Comparison of ENCODE assay signal across 12 cellular contexts in the genomic region with DNA sequence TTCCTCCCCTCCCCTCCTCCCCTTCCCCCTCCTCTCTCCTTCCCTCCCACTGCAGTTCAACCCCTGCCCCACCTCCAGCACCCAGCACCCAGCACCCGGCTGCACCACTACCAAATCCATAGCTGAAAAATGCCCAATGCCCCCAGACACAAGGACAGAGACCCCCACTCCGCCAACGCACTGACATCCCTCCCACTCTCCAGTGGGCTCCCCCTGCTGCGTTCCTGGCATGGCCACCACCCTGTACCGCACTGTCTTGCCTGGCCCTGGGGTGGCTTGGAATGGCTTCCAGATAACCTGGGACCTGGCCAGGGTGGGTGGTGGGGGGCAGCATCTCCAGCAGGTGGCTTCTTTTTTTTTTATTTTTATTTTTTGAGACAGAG. TPM values are rescaled to one million over a fixed set of nuclear protein-coding genes. Genes with fewer than 3 reads are reported as not detected.
DNase-seq lines count a peak whose midpoint lies in the region; TF ChIP-seq lines count a peak whose summit lies in the region.
"Had no signal": no experiment of that assay in that cellular context is flagged by ENCODE, and none has a peak within 500 bp of the region (broad histone marks: within the 10 kb centered on the region; RNA-seq: fewer than 3 reads in every experiment).

No MANE protein-coding gene starts in this region.

- peaks cover 9% of the 10 kb centered on the region for H3K79me1 ChIP-seq in neuronal stem cell (ENCODE audit: low read depth, low read length)

- H3K27ac ChIP-seq in 22Rv1: peak overlapping the region; percentile 99
- H3K27ac ChIP-seq in HL-60 (replicated peaks): peak overlapping the region; percentile 20
- no peak overlapping the region for H3K27ac ChIP-seq in neuronal stem cell (replicated peaks; ENCODE audit: low read length)

- no peaks in the 10 kb centered on the region for H3K36me3 Mint-ChIP-seq in chondrocyte (ENCODE audit: low read depth)

- DNase-seq in HL-60 (ENCODE audit: low read depth in 1 of 2, low spot score in 1 of 2) (no peak), chondrocyte (ENCODE audit: low spot score) (no peak), neuronal stem cell (ENCODE audit: low spot score) (no peak), GM10266 (ENCODE audit: extremely low spot score) (no peak), NCI-H146 (lab: John Stamatoyannopoulos, UW) (no peak), NCI-H69 (lab: John Stamatoyannopoulos, UW) (no peak)
- no peak for DNase-seq in activated CD4-positive, alpha-beta T cell treated with anti-CD3 and anti-CD28 coated beads, Interleukin-2, amount 50 U/mL, for 4 hours
- DNase-seq: Caco-2; NCI-H1048; stimulated activated CD4-positive, alpha-beta T cell treated with anti-CD3 and anti-CD28 coated beads, Interleukin-12 subunit alpha, Interleukin-12 subunit beta, amount 100 ng/mL, for 4 hours had no signal

- no peaks in the 10 kb centered on the region for H3K9me3 ChIP-seq in neuronal stem cell (replicated peaks in 1 of 2; ENCODE audit: control insufficient read depth in 2 of 2, insufficient read depth in 1 of 2, low read depth in 1 of 2, low read length in 2 of 2)
- H3K9me3 ChIP-seq: Caco-2 had no signal

- H4K91ac ChIP-seq in neuronal stem cell (ENCODE audit: low read depth, low read length, poor library complexity): no peak overlapping the region

- no peak overlapping the region for H3K4ac ChIP-seq in neuronal stem cell (ENCODE audit: low read length)

- no peak for TF ChIP-seq CTCF in 22Rv1 (IDR thresholded peaks at IDR 0.05)
- TF ChIP-seq CTCF in HL-60 (IDR thresholded peaks at IDR 0.05; ENCODE audit: insufficient read depth, low read length): no peak
- TF ChIP-seq CTCF in chondrocyte (IDR thresholded peaks at IDR 0.05): no peak
- no peak for TF ChIP-seq CTCF in GM10266 (IDR thresholded peaks at IDR 0.05; ENCODE audit: control insufficient read depth, insufficient read depth, low read depth, missing control alignments)

- H2AFZ ChIP-seq in neuronal stem cell (ENCODE audit: low read length): no peak overlapping the region

- H3K36me3 ChIP-seq in neuronal stem cell (replicated peaks in 1 of 2; ENCODE audit: control insufficient read depth in 2 of 2, insufficient read depth in 2 of 2, low read length in 2 of 2): no peaks in the 10 kb centered on the region

- H3K4me3 ChIP-seq in HL-60 (replicated peaks; ENCODE audit: insufficient read depth, low read length): no peak overlapping the region
- no peak overlapping the region for H3K4me3 ChIP-seq in neuronal stem cell (ENCODE audit: low read length in 2 of 2)

- H2BK5ac ChIP-seq in neuronal stem cell (ENCODE audit: low read length): no peak overlapping the region

- no peaks in the 10 kb centered on the region for H3K27me3 Mint-ChIP-seq in chondrocyte (ENCODE audit: low read depth)
- H3K27me3 Mint-ChIP-seq: stimulated activated naive CD8-positive, alpha-beta T cell treated with anti-CD3 and anti-CD28 coated beads, Interleukin-15, Interleukin-2, amounts not matched to agents 100 ng/mL and 50 ng/mL, for 24 hours had no signal

- no CpG with 5 or more reads among the region's 5 CpGs for WGBS in neuronal stem cell (ENCODE audit: extremely low coverage in 2 of 2, insufficient read length in 2 of 2, insufficient replicate concordance in 1 of 2), 2 donors

- H3K27me3 ChIP-seq in HL-60 (ENCODE audit: insufficient read depth, poor library complexity, severe bottlenecking) (no peaks in the 10 kb centered on the region), neuronal stem cell (ENCODE audit: control insufficient read depth in 3 of 3, insufficient read depth in 3 of 3, low read depth in 1 of 3, low read length in 3 of 3) (no peaks in the 10 kb centered on the region)

- no peak overlapping the region for H2BK15ac ChIP-seq in neuronal stem cell (ENCODE audit: low read length)

- no peak overlapping the region for H2BK120ac ChIP-seq in neuronal stem cell (ENCODE audit: low read depth, low read length)

- no peaks in the 10 kb centered on the region for H3K9me3 Mint-ChIP-seq in chondrocyte (ENCODE audit: low read depth)
- H3K9me3 Mint-ChIP-seq: stimulated activated naive CD8-positive, alpha-beta T cell treated with anti-CD3 and anti-CD28 coated beads, Interleukin-15, Interleukin-2, amounts not matched to agents 100 ng/mL and 50 ng/mL, for 24 hours had no signal

- peak overlapping the region; percentile 96 for H2AK5ac ChIP-seq in neuronal stem cell (ENCODE audit: low read depth, low read length)

- no peak overlapping the region for H3K4me3 Mint-ChIP-seq in chondrocyte (ENCODE audit: unreplicated experiment)

- no peak overlapping the region for H3K9ac ChIP-seq in neuronal stem cell (ENCODE audit: low read depth, low read length, poor library complexity)

- peak overlapping the region; percentile 70 for H3K18ac ChIP-seq in neuronal stem cell (ENCODE audit: low read length)

- H2BK12ac ChIP-seq in neuronal stem cell (ENCODE audit: low read length): peak overlapping the region; percentile 98

- H3K4me2 ChIP-seq in neuronal stem cell (ENCODE audit: insufficient read depth, low read length, poor library complexity, severe bottlenecking): no peak overlapping the region

- H3K14ac ChIP-seq in neuronal stem cell (ENCODE audit: low read length): no peak overlapping the region

- peak overlapping the region; percentile 75 for H3K27ac Mint-ChIP-seq in chondrocyte (ENCODE audit: unreplicated experiment)

- no peak overlapping the region for H4K8ac ChIP-seq in neuronal stem cell (ENCODE audit: low read depth, low read length)

- H3K23ac ChIP-seq in neuronal stem cell (ENCODE audit: low read depth, low read length, poor library complexity): no peak overlapping the region

- peaks cover 26 to 39% of the 10 kb centered on the region in 2 donors for H3K4me1 ChIP-seq in neuronal stem cell (ENCODE audit: control insufficient read depth in 2 of 2, insufficient read depth in 1 of 2, low read depth in 1 of 2, low read length in 2 of 2)

- H3K4me1 Mint-ChIP-seq in chondrocyte (ENCODE audit: low read depth): peaks cover 33% of the 10 kb centered on the region

RNA-seq across cellular contexts. Expression of a gene that starts 5.8 kb away (rescaled TPM):
- 32.8 to 127 TPM (median 125 TPM) in 3 replicates for total RNA-seq in chondrocyte
- 138 TPM for polyA plus RNA-seq in neuronal stem cell (2013, experiment 1 of 2)
- polyA plus RNA-seq in neuronal stem cell (2013, experiment 2 of 2): 146 TPM

RNA-seq across cellular contexts. Expression of a gene that starts 39.3 kb away (rescaled TPM):
- total RNA-seq in chondrocyte: 34.6 to 48.0 TPM (median 45.5 TPM) in 3 replicates
- 15.6 TPM for polyA plus RNA-seq in neuronal stem cell (2013, experiment 1 of 2)
- polyA plus RNA-seq in neuronal stem cell (2013, experiment 2 of 2): 16.1 TPM

RNA-seq across cellular contexts. Expression of a gene that starts 39.9 kb away (rescaled TPM):
- 2.4 to 3.9 TPM (median 3.2 TPM) in 3 replicates for total RNA-seq in chondrocyte
- polyA plus RNA-seq in neuronal stem cell (2013, experiment 1 of 2): 2.5 TPM
- 2.3 TPM for polyA plus RNA-seq in neuronal stem cell (2013, experiment 2 of 2)

RNA-seq across cellular contexts. Expression of a gene that starts 41.3 kb away (rescaled TPM):
- 61.0 to 66.2 TPM (median 65.9 TPM) in 3 replicates for total RNA-seq in chondrocyte
- polyA plus RNA-seq in neuronal stem cell (2013, experiment 1 of 2): 148 TPM
- 141 TPM for polyA plus RNA-seq in neuronal stem cell (2013, experiment 2 of 2)
